Comparison of ENCODE assay signal across 8 cellular contexts in genomic region chr11:44564653-44565007, GRCh38. TPM values are rescaled to one million over a fixed set of nuclear protein-coding genes. Genes with fewer than 3 reads are reported as not detected.
DNase-seq lines count a peak whose midpoint lies in the region; ATAC-seq and TF ChIP-seq lines count a peak whose summit lies in the region.

No MANE protein-coding gene starts in this region.

- H3K27me3 Mint-ChIP-seq in activated T-helper 1 cell treated with anti-CD3 and anti-CD28 coated beads, Interleukin-12 subunit alpha, Interleukin-12 subunit beta, Interleukin-2, Interleukin-4 antibody, amounts not matched to agents 30 ng/mL and 10 ng/mL and 1 ng/mL, durations not matched to agents 14 hours and 24 hours and 36 hours (ENCODE audit: insufficient read depth), result no peaks in the 10 kb centered on the region
- peaks cover 34% of the 10 kb centered on the region for H3K27me3 Mint-ChIP-seq in progenitor cell of endocrine pancreas

- H3K4me1 ChIP-seq in heart right ventricle, result peaks cover 15 to 63% (median 47%) of the 10 kb centered on the region in 9 donors

- no peaks in the 10 kb centered on the region for H3K9me3 Mint-ChIP-seq in activated T-helper 1 cell treated with anti-CD3 and anti-CD28 coated beads, Interleukin-12 subunit alpha, Interleukin-12 subunit beta, Interleukin-2, Interleukin-4 antibody, amounts not matched to agents 30 ng/mL and 10 ng/mL and 1 ng/mL, durations not matched to agents 14 hours and 24 hours and 36 hours
- no peaks in the 10 kb centered on the region for H3K9me3 Mint-ChIP-seq in progenitor cell of endocrine pancreas (ENCODE audit: low read depth)

- ATAC-seq in heart right ventricle, result peak; percentile 48 to 81 (median 68)
- ATAC-seq in HG03457 (IDR thresholded peaks at IDR 0.05; ENCODE audit: unreplicated experiment), result no peak

- no peaks in the 10 kb centered on the region for H3K9me3 ChIP-seq in heart right ventricle

- TF ChIP-seq CTCF in heart right ventricle (IDR thresholded peaks at IDR 0.05) (no peak), progenitor cell of endocrine pancreas (IDR thresholded peaks at IDR 0.05; ENCODE audit: unreplicated experiment) (no peak)

- no peaks in the 10 kb centered on the region for H3K27me3 ChIP-seq in heart right ventricle

- peaks cover 21% of the 10 kb centered on the region for H3K36me3 Mint-ChIP-seq in activated T-helper 1 cell treated with anti-CD3 and anti-CD28 coated beads, Interleukin-12 subunit alpha, Interleukin-12 subunit beta, Interleukin-2, Interleukin-4 antibody, amounts not matched to agents 30 ng/mL and 10 ng/mL and 1 ng/mL, durations not matched to agents 14 hours and 24 hours and 36 hours (ENCODE audit: low read depth)
- H3K36me3 Mint-ChIP-seq in progenitor cell of endocrine pancreas (ENCODE audit: insufficient read depth), result no peaks in the 10 kb centered on the region

- H3K4me3 Mint-ChIP-seq in activated T-helper 1 cell treated with anti-CD3 and anti-CD28 coated beads, Interleukin-12 subunit alpha, Interleukin-12 subunit beta, Interleukin-2, Interleukin-4 antibody, amounts not matched to agents 30 ng/mL and 10 ng/mL and 1 ng/mL, durations not matched to agents 14 hours and 24 hours and 36 hours, result peak overlapping the region; percentile 92
- peak overlapping the region; percentile 65 for H3K4me3 Mint-ChIP-seq in progenitor cell of endocrine pancreas (ENCODE audit: low read depth)

- H3K4me3 ChIP-seq in heart right ventricle, result peak overlapping the region in 9 of 10 donors; percentile 31 to 80 (median 65)

- DNase-seq in NOMO-1 (lab: John Stamatoyannopoulos, UW; ENCODE audit: unreplicated experiment in 2 of 2) (peak; percentile 34 to 47), NOMO-1 treated with dmso at 0.1 percent for 144 hours (lab: John Stamatoyannopoulos, UW; ENCODE audit: unreplicated experiment) (no peak), NCI-H1105 treated with DMSO at 0.1 percent for 48 hours (lab: John Stamatoyannopoulos, UW) (peak; percentile 96), heart right ventricle (peak in 1 of 2 donors; percentile 82), progenitor cell of endocrine pancreas (ENCODE audit: low spot score, unreplicated experiment) (no peak), HT-29 (ENCODE audit: low spot score) (no peak)
- DNase-seq in activated T-helper 1 cell treated with anti-CD3 and anti-CD28 coated beads, Interleukin-12 subunit alpha, Interleukin-12 subunit beta, Interleukin-2, Interleukin-4 antibody, amounts not matched to agents 30 ng/mL and 10 ng/mL and 1 ng/mL, durations not matched to agents 14 hours and 24 hours and 36 hours (ENCODE audit: low spot score), result no peak

- peak overlapping the region; percentile 91 to 99 (median 96) for H3K27ac ChIP-seq in heart right ventricle

- WGBS in heart right ventricle, 2 donors, result 1 to 10% methylated on average over 8 of the region's 8 CpGs

- peak overlapping the region; percentile 61 for H3K27ac Mint-ChIP-seq in activated T-helper 1 cell treated with anti-CD3 and anti-CD28 coated beads, Interleukin-12 subunit alpha, Interleukin-12 subunit beta, Interleukin-2, Interleukin-4 antibody, amounts not matched to agents 30 ng/mL and 10 ng/mL and 1 ng/mL, durations not matched to agents 14 hours and 24 hours and 36 hours
- peak overlapping the region; percentile 62 for H3K27ac Mint-ChIP-seq in progenitor cell of endocrine pancreas

- no peaks in the 10 kb centered on the region for H3K36me3 ChIP-seq in heart right ventricle

- H3K4me1 Mint-ChIP-seq in activated T-helper 1 cell treated with anti-CD3 and anti-CD28 coated beads, Interleukin-12 subunit alpha, Interleukin-12 subunit beta, Interleukin-2, Interleukin-4 antibody, amounts not matched to agents 30 ng/mL and 10 ng/mL and 1 ng/mL, durations not matched to agents 14 hours and 24 hours and 36 hours (ENCODE audit: low read depth), result peaks cover 64% of the 10 kb centered on the region
- peaks cover 3% of the 10 kb centered on the region for H3K4me1 Mint-ChIP-seq in progenitor cell of endocrine pancreas (ENCODE audit: low read depth)

- intact Hi-C loops in activated T-helper 1 cell treated with anti-CD3 and anti-CD28 coated beads, Interleukin-12 subunit alpha, Interleukin-12 subunit beta, Interleukin-2, Interleukin-4 antibody, amounts not matched to agents 30 ng/mL and 10 ng/mL and 1 ng/mL, durations not matched to agents 14 hours and 24 hours and 36 hours (cut with micrococcal nuclease), result loop anchor here (1.0 to 10.0 kb wide), 11 partner anchors 11 to 1283 kb away; partner anchors contain the start of genes API5, CRY2, HSD17B12 and TSPAN18
- intact Hi-C loops in heart right ventricle (cut with DNase I), result loop anchor here in 8 of 10 donors (5.0 to 10.0 kb wide), 7 partner anchors 38 to 540 kb away; partner anchors contain the start of gene TSPAN18 (in 1 of the 8)

RNA-seq across cellular contexts. Expression of gene CD82, which starts 0.8 kb away (rescaled TPM):
- total RNA-seq in activated T-helper 1 cell treated with anti-CD3 and anti-CD28 coated beads, Interleukin-12 subunit alpha, Interleukin-12 subunit beta, Interleukin-2, Interleukin-4 antibody, amounts not matched to agents 30 ng/mL and 10 ng/mL and 1 ng/mL, durations not matched to agents 14 hours and 24 hours and 36 hours, result 499 and 500 TPM in 2 replicates
- 10 to 100 TPM; 25.8 to 66.7 (median 35.2) TPM for total RNA-seq in heart right ventricle
- polyA plus RNA-seq in heart right ventricle, result 10 to 100 TPM; 18.5 to 70.4 TPM
- 9.3 and 9.4 TPM in 2 replicates for total RNA-seq in progenitor cell of endocrine pancreas
- 159 and 173 TPM in 2 replicates for total RNA-seq in HT-29 (2014; rRNA removed; shearing (Covaris generic))

Comparison
In these comparisons a context has a peak if more than half of its experiments do, and no peak if none do; other contexts are left out.
1. DNase-seq: peak in NOMO-1 (2 of 2) and NCI-H1105 treated with DMSO at 0.1 percent for 48 hours (single experiment); none in NOMO-1 treated with dmso at 0.1 percent for 144 hours (single experiment), activated T-helper 1 cell treated with anti-CD3 and anti-CD28 coated beads, Interleukin-12 subunit alpha, Interleukin-12 subunit beta, Interleukin-2, Interleukin-4 antibody, amounts not matched to agents 30 ng/mL and 10 ng/mL and 1 ng/mL, durations not matched to agents 14 hours and 24 hours and 36 hours (single experiment), progenitor cell of endocrine pancreas (single experiment) and HT-29 (single experiment).